1 cellular context compared by ENCODE assay signal in genomic region chr3:170564664-170565063, GRCh38.
TF ChIP-seq lines count a peak whose summit lies in the region.

No MANE protein-coding gene starts in this region.

TF ChIP-seq in K562, 482 proteins besides CTCF, POLR2A, EP300 and RAD21 (continued from another document):
- TF ChIP-seq ZNF449 (CRISPR knock-in tag; IDR thresholded peaks at IDR 0.05): no peak
- TF ChIP-seq ZNF778 (CRISPR knock-in tag; IDR thresholded peaks at IDR 0.05): no peak
- no peak for TF ChIP-seq ZNF407 (IDR thresholded peaks at IDR 0.05; ENCODE audit: low read depth)
- TF ChIP-seq HMGN3 (IDR thresholded peaks at IDR 0.05; ENCODE audit: borderline replicate concordance, extremely low read depth, insufficient read length, low read depth, low read length): no peak
- no peak for TF ChIP-seq SMAD1 (IDR thresholded peaks at IDR 0.05; ENCODE audit: low read depth, low read length, partially characterized antibody)
- no peak for TF ChIP-seq NFXL1 (CRISPR knock-in tag; IDR thresholded peaks at IDR 0.05)
- TF ChIP-seq GATAD2B (IDR thresholded peaks at IDR 0.05; ENCODE audit: borderline replicate concordance): no peak
- no peak for TF ChIP-seq RUNX1 (IDR thresholded peaks at IDR 0.05; ENCODE audit: low read depth)
- no peak for TF ChIP-seq SRSF1 (IDR thresholded peaks at IDR 0.05; ENCODE audit: low read depth, low read length)
- TF ChIP-seq SOX6 (IDR thresholded peaks at IDR 0.05): no peak
- TF ChIP-seq ZNF124 (CRISPR knock-in tag; IDR thresholded peaks at IDR 0.05): no peak
